ENCODE assay signal across 1 cellular context in genomic region chr5:124730381-124730780, GRCh38.
TF ChIP-seq lines count a peak whose summit lies in the region.

No MANE protein-coding gene starts in this region.

TF ChIP-seq in SK-N-SH treated with all-trans-retinoic acid at 6 μM for 48 hours, 23 proteins besides CTCF, POLR2A, EP300 and RAD21 (continued from another document):
- TF ChIP-seq POU6F1 (CRISPR knock-in tag; IDR thresholded peaks at IDR 0.05; ENCODE audit: borderline replicate concordance, low read depth): no peak
- TF ChIP-seq ZNF565 (CRISPR knock-in tag; conservative IDR thresholded peaks at IDR 0.05; ENCODE audit: low read depth): no peak
- no peak for TF ChIP-seq ISL1 (CRISPR knock-in tag; IDR thresholded peaks at IDR 0.05)
- no peak for TF ChIP-seq BACH2 (CRISPR knock-in tag; IDR thresholded peaks at IDR 0.05; ENCODE audit: borderline replicate concordance)
TF ChIP-seq in SK-N-SH treated with all-trans-retinoic acid at 6 μM for 48 hours: peak in this region for 0.
